ENCODE assay signal across 18 cellular contexts in genomic region chr3:45232531-45232930, GRCh38. TPM values are rescaled to one million over a fixed set of nuclear protein-coding genes. Genes with fewer than 3 reads are reported as not detected.
"Had no signal": no experiment of that assay in that cellular context is flagged by ENCODE, and none has a peak within 500 bp of the region (broad histone marks: within the 10 kb centered on the region; RNA-seq: fewer than 3 reads in every experiment).

No MANE protein-coding gene starts in this region.

- H3K36me3 ChIP-seq: colonic mucosa, heart right ventricle, ovary, right atrium auricular region had no signal

- H3K4me2 ChIP-seq: smooth muscle cell had no signal

- H3K27ac ChIP-seq: colonic mucosa, heart right ventricle, ovary, right atrium auricular region had no signal

- H3K4me3 ChIP-seq: colonic mucosa, heart right ventricle, mucosa of descending colon, ovary, right atrium auricular region, smooth muscle cell had no signal

- H3K4me1 ChIP-seq: colonic mucosa, heart right ventricle, right atrium auricular region had no signal

- H3K9me3 ChIP-seq: colonic mucosa, mucosa of descending colon, ovary, right atrium auricular region had no signal

- FAIRE-seq: endothelial cell of umbilical vein, islet of Langerhans, urothelium cell line had no signal

- DNase-seq: colonic mucosa; dermis blood vessel endothelial cell; erythroblast; foreskin melanocyte; heart right ventricle; hypothalamus; kidney glomerular epithelial cell; mucosa of descending colon; naive thymus-derived CD8-positive, alpha-beta T cell; ovary; stimulated activated CD4-positive, alpha-beta T cell treated with anti-CD3 and anti-CD28 coated beads, Interleukin-2, amount 100 ng/mL, for 48 hours; stimulated activated naive CD4-positive, alpha-beta T cell treated with Interleukin-2 at 50 U/mL for 16 hours; trophoblast cell had no signal

- H3K27me3 ChIP-seq: colonic mucosa, ovary, right atrium auricular region had no signal

RNA-seq across cellular contexts. Expression of gene TMEM158, which starts 6.4 kb away (rescaled TPM):
- total RNA-seq: right atrium auricular region had no signal
- polyA plus RNA-seq: naive thymus-derived CD8-positive, alpha-beta T cell had no signal
